8 cellular contexts compared by ENCODE assay signal in genomic region chr3:172142074-172143059, GRCh38.
DNase-seq lines count a peak whose midpoint lies in the region; TF ChIP-seq lines count a peak whose summit lies in the region.

No MANE protein-coding gene starts in this region.

- no peaks in the 10 kb centered on the region for H3K27me3 ChIP-seq in GM23248 (replicated peaks; ENCODE audit: insufficient read depth)
- H3K27me3 ChIP-seq in skeletal muscle satellite cell (ENCODE audit: control insufficient read depth, insufficient read depth, low read length), result no peaks in the 10 kb centered on the region

- no peak for TF ChIP-seq CTCF in GM13976 (IDR thresholded peaks at IDR 0.05; ENCODE audit: borderline replicate concordance, control extremely low read depth, extremely low read depth, insufficient read depth, missing control alignments)
- TF ChIP-seq CTCF in epithelial cell of proximal tubule (conservative IDR thresholded peaks at IDR 0.05; ENCODE audit: low read depth, low read length), result no peak

- WGBS in GM23248 (ENCODE audit: low coverage in 1 of 2, low lambda C conversion rate in 2 of 2, missing lambda C conversion rate in 2 of 2), 2 experiments, result 22 to 29% methylated on average over 9 of the region's 9 CpGs

- no peak overlapping the region for H2AFZ ChIP-seq in GM23248

- H3K4me2 ChIP-seq in GM23248 (ENCODE audit: unreplicated experiment) (peak overlapping the region; percentile 60), skeletal muscle satellite cell (ENCODE audit: low read length) (peak overlapping the region; percentile 60)

- in situ Hi-C loops in GM13976 (cut with MboI; ENCODE audit: low sequenced_read_pairs, unreplicated experiment) (no loop called here), GM23248 (cut with MboI) (no loop called here), KBM-7 (cut with MboI; ENCODE audit: low pct_unique_long_range_greater_than_20kb, low sequenced_read_pairs) (no loop called here)

- H3K79me2 ChIP-seq in GM23248 (ENCODE audit: insufficient read depth), result peaks cover 99% of the 10 kb centered on the region

- H3K27ac ChIP-seq in GM23248, result peak overlapping the region; percentile 91

- H4K20me1 ChIP-seq in GM23248 (ENCODE audit: insufficient read depth), result peaks cover 12% of the 10 kb centered on the region; the same call in 1 of the 2 replicates

- H3K4me3 ChIP-seq in GM23248, result no peak overlapping the region; the same call in none of the 2 replicates
- no peak overlapping the region for H3K4me3 ChIP-seq in epithelial cell of proximal tubule (ENCODE audit: low read depth, low read length)
- H3K4me3 ChIP-seq in skeletal muscle satellite cell (ENCODE audit: low read length), result peak overlapping the region; percentile 30

- H3K4me1 ChIP-seq in GM23248 (ENCODE audit: insufficient read depth) (peaks cover 59% of the 10 kb centered on the region), skeletal muscle satellite cell (ENCODE audit: control insufficient read depth, insufficient read depth, low read length) (peaks cover 57% of the 10 kb centered on the region)

- 0 out of 2 replicates have a peak, but pooled peaks cover 3% of the 10 kb centered on the region for H3K36me3 ChIP-seq in GM23248 (ENCODE audit: low read depth)
- H3K36me3 ChIP-seq in skeletal muscle satellite cell (ENCODE audit: insufficient read depth, low read length), result peaks cover 7% of the 10 kb centered on the region

- DNase-seq in GM13976 (ENCODE audit: low spot score), result peak; percentile 40
- DNase-seq in GM23248, result peak; percentile 77
- peak; percentile 37 for DNase-seq in KBM-7
- DNase-seq in epithelial cell of proximal tubule (ENCODE audit: low read depth), result peak; percentile 84
- no peak for DNase-seq in activated CD4-positive, alpha-beta T cell treated with anti-CD3 and anti-CD28 coated beads for 1 hour
- DNase-seq in NCI-H1417 treated with DMSO at 0.1 percent for 48 hours (lab: John Stamatoyannopoulos, UW), result no peak
- DNase-seq in superior temporal gyrus (ENCODE audit: extremely low spot score), result no peak

- no peaks in the 10 kb centered on the region for H3K9me2 ChIP-seq in GM23248 (ENCODE audit: insufficient read depth)

- H3K9ac ChIP-seq in GM23248 (peak overlapping the region; percentile 59), skeletal muscle satellite cell (ENCODE audit: low read depth, low read length) (peak overlapping the region; percentile 65)

- H3K9me3 ChIP-seq in GM23248 (ENCODE audit: low read depth) (no peaks in the 10 kb centered on the region), skeletal muscle satellite cell (replicated peaks; ENCODE audit: low read length) (peaks cover 4% of the 10 kb centered on the region)

- peaks cover 86% of the 10 kb centered on the region for H3F3A ChIP-seq in GM23248 (ENCODE audit: insufficient read depth)

Comparison
In these comparisons a context has a peak if more than half of its experiments do, and no peak if none do; other contexts are left out.
1. DNase-seq: peak in GM13976 (single experiment), GM23248 (single experiment), KBM-7 (single experiment) and epithelial cell of proximal tubule (single experiment); none in activated CD4-positive, alpha-beta T cell treated with anti-CD3 and anti-CD28 coated beads for 1 hour (single experiment), NCI-H1417 treated with DMSO at 0.1 percent for 48 hours (single experiment) and superior temporal gyrus (single experiment).